ENCODE assay signal across 23 cellular contexts in genomic region chr20:57547250-57547649, GRCh38. TPM values are rescaled to one million over a fixed set of nuclear protein-coding genes. Genes with fewer than 3 reads are reported as not detected.
DNase-seq lines count a peak whose midpoint lies in the region; ATAC-seq and TF ChIP-seq lines count a peak whose summit lies in the region.
"Had no signal": no experiment of that assay in that cellular context is flagged by ENCODE, and none has a peak within 500 bp of the region (broad histone marks: within the 10 kb centered on the region; RNA-seq: fewer than 3 reads in every experiment).

No MANE protein-coding gene starts in this region.

- H4K20me1 ChIP-seq in HCT116 (ENCODE audit: insufficient read depth) (no peaks in the 10 kb centered on the region), PC-3 (ENCODE audit: low read length) (no peaks in the 10 kb centered on the region)
- H4K20me1 ChIP-seq: BLaER1 had no signal

- H3K4me1 ChIP-seq in HCT116 (ENCODE audit: control insufficient read depth in 1 of 2, insufficient read depth in 2 of 2, low read length in 2 of 2), result peaks cover 7% of the 10 kb centered on the region in 2 experiments
- H3K4me1 ChIP-seq in PC-3 (ENCODE audit: insufficient read depth, low read length), result peaks cover 27% of the 10 kb centered on the region
- H3K4me1 ChIP-seq: BLaER1, psoas muscle had no signal

- no peak for TF ChIP-seq POLR2A in HCT116 (IDR thresholded peaks at IDR 0.05; ENCODE audit: borderline replicate concordance, extremely low read depth, insufficient read depth, insufficient read length)

- H3K4me3 ChIP-seq in HCT116 (replicated peaks in 1 of 2; ENCODE audit: low read depth in 1 of 2, low read length in 2 of 2) (no peak overlapping the region), PC-3 (ENCODE audit: low read length) (no peak overlapping the region)
- H3K4me3 ChIP-seq: BLaER1, coronary artery, psoas muscle, thoracic aorta had no signal

- POLR2A ChIA-PET in HCT116 (lab: Charles Lee) (no interaction called here), PC-3 (lab: Charles Lee; ENCODE audit: unreplicated experiment) (no interaction called here)

- no peak for DNase-seq in HCT116 (ENCODE audit: low read depth, low spot score)
- DNase-seq in PC-3, result peak; percentile 89
- DNase-seq in omental fat pad (ENCODE audit: low spot score), result no peak
- DNase-seq in 8988T, result no peak
- DNase-seq in NCI-H2107 treated with DMSO at 0.1 percent for 48 hours (lab: John Stamatoyannopoulos, UW; ENCODE audit: unreplicated experiment), result no peak
- DNase-seq: activated B cell treated with CpG ODN at 0.5 μM for 24 hours; activated effector memory CD4-positive, alpha-beta T cell treated with Interleukin-2 at 50 U/mL for 16 hours; H7; Kasumi-1; mesenchymal stem cell; NCI-H1417 treated with DMSO at 0.1 percent for 48 hours; nephron progenitor cell; psoas muscle; SHP77; stimulated activated CD4-positive, alpha-beta T cell treated with anti-CD3 and anti-CD28 coated beads, Interleukin-12 subunit alpha, Interleukin-12 subunit beta, amount 100 ng/mL, for 4 hours; T-helper 17 cell had no signal

- H3K79me2 ChIP-seq in HCT116 (ENCODE audit: insufficient read depth, low read length) (no peaks in the 10 kb centered on the region), PC-3 (ENCODE audit: low read length) (no peaks in the 10 kb centered on the region)

- no peaks in the 10 kb centered on the region for H3K36me3 ChIP-seq in HCT116 (ENCODE audit: control insufficient read depth in 1 of 2, insufficient read depth in 2 of 2, low read length in 2 of 2)
- H3K36me3 ChIP-seq in PC-3 (ENCODE audit: low read depth, low read length), result no peaks in the 10 kb centered on the region
- H3K36me3 ChIP-seq: BLaER1, thoracic aorta had no signal

- H3K9me3 ChIP-seq in HCT116 (ENCODE audit: control insufficient read depth in 1 of 2, insufficient read depth in 1 of 2, low read depth in 1 of 2, low read length in 2 of 2), result no peaks in the 10 kb centered on the region
- no peaks in the 10 kb centered on the region for H3K9me3 ChIP-seq in PC-3 (ENCODE audit: low read length)
- H3K9me3 ChIP-seq: BLaER1, psoas muscle, thoracic aorta had no signal

- no peak for TF ChIP-seq RAD21 in HCT116 (IDR thresholded peaks at IDR 0.05; ENCODE audit: low read depth)

- H3K9me2 ChIP-seq in HCT116 (ENCODE audit: insufficient read depth) (no peaks in the 10 kb centered on the region), PC-3 (replicated peaks; ENCODE audit: low read length) (no peaks in the 10 kb centered on the region)

- RAD21 ChIA-PET in HCT116 (lab: Charles Lee; ENCODE audit: low non-redundant PET in 1 of 2, low total read pairs in 2 of 2, uncharacterized antibody in 2 of 2, unreplicated experiment in 2 of 2), result no interaction called here

- H3K27me3 ChIP-seq in HCT116 (ENCODE audit: insufficient read depth, low read length) (peaks cover 37% of the 10 kb centered on the region), PC-3 (ENCODE audit: low read length) (peaks cover 14% of the 10 kb centered on the region; the same call in 1 of the 2 replicates)
- H3K27me3 ChIP-seq: BLaER1 had no signal

- CTCF ChIA-PET in HCT116 (lab: Charles Lee) (no interaction called here), PC-3 (lab: Charles Lee) (no interaction called here)

- H2AFZ ChIP-seq in HCT116 (ENCODE audit: low read depth, low read length, poor library complexity, severe bottlenecking), result no peak overlapping the region
- no peak overlapping the region for H2AFZ ChIP-seq in PC-3 (ENCODE audit: low read length)

- no peaks in the 10 kb centered on the region for H3F3A ChIP-seq in PC-3 (ENCODE audit: low read length, unreplicated experiment)

- TF ChIP-seq CTCF in HCT116 (IDR thresholded peaks at IDR 0.05 in 2 of 3, conservative IDR thresholded peaks at IDR 0.05 in 1 of 3; ENCODE audit: borderline replicate concordance in 1 of 3, insufficient read depth in 1 of 3, low read depth in 2 of 3, low read length in 2 of 3) (no peak), PC-3 (conservative IDR thresholded peaks at IDR 0.05; ENCODE audit: low read depth, low read length) (no peak), omental fat pad (IDR thresholded peaks at IDR 0.05) (no peak)

- H3K9ac ChIP-seq in HCT116 (ENCODE audit: low read length), result no peak overlapping the region
- no peak overlapping the region for H3K9ac ChIP-seq in PC-3 (ENCODE audit: low read length)
- H3K9ac ChIP-seq: BLaER1 had no signal

- BruUV-seq in HCT116 (replicated peaks; lab: Mats Ljungman, UMichigan) (no TSS peak), PC-3 (replicated peaks; lab: Mats Ljungman, UMichigan) (no TSS peak)

- intact Hi-C loops in HCT116 (cut with micrococcal nuclease), result no loop called here
- intact Hi-C loops in PC-3 (cut with micrococcal nuclease), result no loop called here

- ATAC-seq in HCT116, result peak; percentile 85
- ATAC-seq in PC-3, result peak; percentile 80
- ATAC-seq in esophagus mucosa, result peak; percentile 96
- ATAC-seq in omental fat pad (ENCODE audit: low FRiP score), result peak; percentile 80
- ATAC-seq in GM19452 (IDR thresholded peaks at IDR 0.05; ENCODE audit: unreplicated experiment), result no peak
- ATAC-seq: psoas muscle, T-helper 17 cell had no signal

- no peak overlapping the region for H3K27ac ChIP-seq in HCT116 (ENCODE audit: low read depth, low read length)
- peak overlapping the region; percentile 51 for H3K27ac ChIP-seq in PC-3 (ENCODE audit: low read length)
- H3K27ac ChIP-seq: BLaER1, coronary artery, psoas muscle, thoracic aorta had no signal

- 0 out of 2 replicates have a peak overlapping the region, but pooled peaks have one; percentile 18 for H3K4me2 ChIP-seq in HCT116 (ENCODE audit: low read length)
- peak overlapping the region; percentile 19 for H3K4me2 ChIP-seq in PC-3 (ENCODE audit: low read length)
- H3K4me2 ChIP-seq: BLaER1 had no signal

TF ChIP-seq in HCT116, 20 proteins besides CTCF, POLR2A, EP300 and RAD21:
- TF ChIP-seq TCF7L2 (IDR thresholded peaks at IDR 0.05; ENCODE audit: borderline replicate concordance, extremely low read depth, insufficient read depth, insufficient read length) (peak; percentile 66), FOSL1 (IDR thresholded peaks at IDR 0.05; ENCODE audit: low read depth) (no peak)

RNA-seq across cellular contexts. Expression of gene PCK1, which starts 13.7 kb away (rescaled TPM):
- total RNA-seq in HCT116 (2021; ENCODE audit: unreplicated experiment) (0.49 TPM), PC-3 (2014; rRNA removed) (not detected in 2 replicates), esophagus mucosa (0.64 TPM), omental fat pad (100 to 1,000 TPM; 103 to 386 (median 203) TPM)
- polyA plus RNA-seq in HCT116 (2012), result 0.11 TPM in 1 of 2 replicates, not detected in the other
- total RNA-seq: activated B cell treated with CpG ODN at 0.5 μM for 24 hours, glomerular endothelial cell, H7, T-helper 17 cell had no signal

RNA-seq across cellular contexts. Expression of gene CTCFL, which starts 22.3 kb away (rescaled TPM):
- total RNA-seq in HCT116 (2021; ENCODE audit: unreplicated experiment), result 0.34 TPM
- not detected in 2 replicates for polyA plus RNA-seq in HCT116 (2012)
- total RNA-seq in PC-3 (2014; rRNA removed), result not detected in 2 replicates
- not detected for total RNA-seq in esophagus mucosa
- not detected for total RNA-seq in omental fat pad
- total RNA-seq: activated B cell treated with CpG ODN at 0.5 μM for 24 hours, glomerular endothelial cell, HT-29, psoas muscle, T-helper 17 cell, thoracic aorta had no signal
- polyA plus RNA-seq: psoas muscle had no signal

Comparison
In these comparisons a context has a peak if more than half of its experiments do, and no peak if none do; other contexts are left out.
1. RNA of gene PCK1, which starts 13.7 kb away (total RNA-seq): 103 to 386 TPM in omental fat pad; 0.64 TPM in esophagus mucosa (single experiment), 0.49 TPM in HCT116 (single experiment) and not detected in PC-3; every median in the first group is over 10 times any median in the second.